ENCODE assay signal across 12 cellular contexts in the genomic region with DNA sequence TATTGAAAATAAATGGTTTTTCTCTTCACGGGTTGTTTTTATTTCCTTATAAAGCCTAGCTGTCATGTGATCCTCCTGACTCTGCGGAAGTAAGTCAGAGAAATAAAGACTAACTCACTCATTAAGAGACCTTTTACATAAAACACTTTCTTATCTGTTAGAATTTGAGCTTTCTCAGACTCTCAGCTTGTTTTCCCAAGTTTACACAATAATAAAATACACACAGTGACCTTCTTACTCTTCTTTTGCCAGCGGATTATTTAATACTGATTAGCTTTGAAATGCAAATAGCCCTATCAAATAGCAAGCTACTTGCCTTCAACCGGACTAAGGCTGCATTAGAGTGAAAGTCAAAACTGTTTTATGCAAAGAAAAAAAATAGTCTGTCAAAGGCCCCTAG. TPM values are rescaled to one million over a fixed set of nuclear protein-coding genes. Genes with fewer than 3 reads are reported as not detected.
DNase-seq lines count a peak whose midpoint lies in the region; ATAC-seq, FAIRE-seq and TF ChIP-seq lines count a peak whose summit lies in the region.
"Had no signal": no experiment of that assay in that cellular context is flagged by ENCODE, and none has a peak within 500 bp of the region (broad histone marks: within the 10 kb centered on the region; RNA-seq: fewer than 3 reads in every experiment).

No MANE protein-coding gene starts in this region.

- ATAC-seq in GM21526 (IDR thresholded peaks at IDR 0.05; ENCODE audit: low FRiP score, unreplicated experiment) (no peak), HG03457 (IDR thresholded peaks at IDR 0.05; ENCODE audit: unreplicated experiment) (no peak), HG02970 (IDR thresholded peaks at IDR 0.05; ENCODE audit: low FRiP score, unreplicated experiment) (no peak)

- peak overlapping the region; percentile 18 for H3K4me3 ChIP-seq in retinal pigment epithelial cell (ENCODE audit: low read length)
- H3K4me3 ChIP-seq: skin epidermis had no signal

- no peak for TF ChIP-seq CTCF in retinal pigment epithelial cell (conservative IDR thresholded peaks at IDR 0.05; ENCODE audit: low read depth, low read length)

- FAIRE-seq in colon (lab: Jason Lieb, UNC) = peak; percentile 83

- DNase-seq in M059J (ENCODE audit: low read depth) (peak; percentile 9), left kidney (ENCODE audit: low read depth, low spot score) (peak; percentile 54), retinal pigment epithelial cell (ENCODE audit: low read depth) (peak; percentile 39)
- no peak for DNase-seq in activated CD8-positive, alpha-beta memory T cell treated with anti-CD3 and anti-CD28 coated beads, Interleukin-2, amount 50 U/mL, for 4 hours
- DNase-seq: KBM-7, NCI-H2171, RPMI8226 had no signal

RNA-seq across cellular contexts. Expression of a gene that starts 45.5 kb away (rescaled TPM):
- total RNA-seq in M059J (2014; rRNA removed; shearing (Covaris generic)) = 17.7 and 24.1 TPM in 2 replicates
